ENCODE assay signal across 12 cellular contexts in genomic region chr6:146870765-146871164, GRCh38.
A peak's percentile ranks its signal among the peaks of the same experiment; 100 is the strongest.
DNase-seq lines count a peak whose midpoint lies in the region; ATAC-seq, FAIRE-seq and TF ChIP-seq lines count a peak whose summit lies in the region.
"Had no signal": no experiment of that assay in that cellular context is flagged by ENCODE, and none has a peak within 500 bp of the region (broad histone marks: within the 10 kb centered on the region; RNA-seq: fewer than 3 reads in every experiment).

No MANE protein-coding gene starts in this region.

- CTCF ChIA-PET in activated CD8-positive, alpha-beta T cell treated with anti-CD3 and anti-CD28 coated beads for 36 hours (lab: Charles Lee): no interaction called here
- CTCF ChIA-PET in activated CD8-positive, alpha-beta T cell treated with anti-CD3 and anti-CD28 coated beads, Interleukin-2, amount 10 ng/mL, durations not matched to agents 7 days and 5 days (lab: Charles Lee): no interaction called here

- H3K27me3 Mint-ChIP-seq in activated CD8-positive, alpha-beta T cell treated with anti-CD3 and anti-CD28 coated beads for 36 hours: peaks cover 7% of the 10 kb centered on the region
- H3K27me3 Mint-ChIP-seq in activated CD8-positive, alpha-beta T cell treated with anti-CD3 and anti-CD28 coated beads, Interleukin-2, amount 10 ng/mL, durations not matched to agents 7 days and 5 days (ENCODE audit: low read depth): no peaks in the 10 kb centered on the region
- H3K27me3 Mint-ChIP-seq in stimulated activated naive B cell treated with anti-CD40 and anti-IgM and Interleukin-4, amounts not matched to agents 10 μg/mL and 1 μg/mL and 100 μg/mL, for 72 hours: no peaks in the 10 kb centered on the region

- peaks cover 11% of the 10 kb centered on the region for H3K4me1 Mint-ChIP-seq in activated CD8-positive, alpha-beta T cell treated with anti-CD3 and anti-CD28 coated beads for 36 hours (ENCODE audit: low read depth)
- peaks cover 4% of the 10 kb centered on the region for H3K4me1 Mint-ChIP-seq in activated CD8-positive, alpha-beta T cell treated with anti-CD3 and anti-CD28 coated beads, Interleukin-2, amount 10 ng/mL, durations not matched to agents 7 days and 5 days (ENCODE audit: low read depth)
- peaks cover 5 to 10% of the 10 kb centered on the region in 2 donors for H3K4me1 Mint-ChIP-seq in stimulated activated naive B cell treated with anti-CD40 and anti-IgM and Interleukin-4, amounts not matched to agents 10 μg/mL and 1 μg/mL and 100 μg/mL, for 72 hours

- ATAC-seq in activated CD8-positive, alpha-beta T cell treated with anti-CD3 and anti-CD28 coated beads for 36 hours: peak; percentile 64
- ATAC-seq in activated CD8-positive, alpha-beta T cell treated with anti-CD3 and anti-CD28 coated beads, Interleukin-2, amount 10 ng/mL, durations not matched to agents 7 days and 5 days: no peak
- ATAC-seq in GM21825 (IDR thresholded peaks at IDR 0.05; ENCODE audit: unreplicated experiment) (peak; percentile 84), HG03432 (IDR thresholded peaks at IDR 0.05; ENCODE audit: unreplicated experiment) (peak; percentile 96), GM19455 (IDR thresholded peaks at IDR 0.05; ENCODE audit: unreplicated experiment) (no peak), sciatic nerve (no peak)
- peak; percentile 95 to 96 for ATAC-seq in stimulated activated naive B cell treated with anti-CD40 and anti-IgM and Interleukin-4, amounts not matched to agents 10 μg/mL and 1 μg/mL and 100 μg/mL, for 72 hours (replicated peaks)
- ATAC-seq: A549, esophagus mucosa had no signal

- intact Hi-C loops in activated CD8-positive, alpha-beta T cell treated with anti-CD3 and anti-CD28 coated beads for 36 hours (cut with micrococcal nuclease): no loop called here
- intact Hi-C loops in sciatic nerve (cut with DNase I): no loop called here

- DNase-seq in activated CD8-positive, alpha-beta T cell treated with anti-CD3 and anti-CD28 coated beads for 36 hours: no peak
- no peak for DNase-seq in activated CD8-positive, alpha-beta T cell treated with anti-CD3 and anti-CD28 coated beads, Interleukin-2, amount 10 ng/mL, durations not matched to agents 7 days and 5 days
- DNase-seq in stimulated activated naive B cell treated with anti-CD40 and anti-IgM and Interleukin-4, amounts not matched to agents 10 μg/mL and 1 μg/mL and 100 μg/mL, for 72 hours: peak; percentile 14
- no peak for DNase-seq in sciatic nerve (ENCODE audit: low spot score)
- no peak for DNase-seq in RCC 7860 (ENCODE audit: low spot score)
- DNase-seq: activated CD4-positive, CD25-positive, alpha-beta regulatory T cell had no signal

- TF ChIP-seq CTCF in activated CD8-positive, alpha-beta T cell treated with anti-CD3 and anti-CD28 coated beads for 36 hours (IDR thresholded peaks at IDR 0.05): no peak

- POLR2A ChIA-PET in activated CD8-positive, alpha-beta T cell treated with anti-CD3 and anti-CD28 coated beads for 36 hours (lab: Charles Lee): no interaction called here
- POLR2A ChIA-PET in activated CD8-positive, alpha-beta T cell treated with anti-CD3 and anti-CD28 coated beads, Interleukin-2, amount 10 ng/mL, durations not matched to agents 7 days and 5 days (lab: Charles Lee): no interaction called here

- no peaks in the 10 kb centered on the region for H3K9me3 Mint-ChIP-seq in activated CD8-positive, alpha-beta T cell treated with anti-CD3 and anti-CD28 coated beads for 36 hours
- H3K9me3 Mint-ChIP-seq in activated CD8-positive, alpha-beta T cell treated with anti-CD3 and anti-CD28 coated beads, Interleukin-2, amount 10 ng/mL, durations not matched to agents 7 days and 5 days (ENCODE audit: insufficient read depth): no peaks in the 10 kb centered on the region
- H3K9me3 Mint-ChIP-seq in stimulated activated naive B cell treated with anti-CD40 and anti-IgM and Interleukin-4, amounts not matched to agents 10 μg/mL and 1 μg/mL and 100 μg/mL, for 72 hours: no peaks in the 10 kb centered on the region
- H3K9me3 Mint-ChIP-seq: mesothelial cell of epicardium had no signal

- H3K36me3 Mint-ChIP-seq in activated CD8-positive, alpha-beta T cell treated with anti-CD3 and anti-CD28 coated beads for 36 hours (ENCODE audit: low read depth): no peaks in the 10 kb centered on the region
- H3K36me3 Mint-ChIP-seq in activated CD8-positive, alpha-beta T cell treated with anti-CD3 and anti-CD28 coated beads, Interleukin-2, amount 10 ng/mL, durations not matched to agents 7 days and 5 days (ENCODE audit: low read depth): no peaks in the 10 kb centered on the region
- no peaks in the 10 kb centered on the region for H3K36me3 Mint-ChIP-seq in stimulated activated naive B cell treated with anti-CD40 and anti-IgM and Interleukin-4, amounts not matched to agents 10 μg/mL and 1 μg/mL and 100 μg/mL, for 72 hours
- H3K36me3 Mint-ChIP-seq: mesothelial cell of epicardium had no signal

- H3K4me3 Mint-ChIP-seq in activated CD8-positive, alpha-beta T cell treated with anti-CD3 and anti-CD28 coated beads for 36 hours: no peak overlapping the region
- H3K4me3 Mint-ChIP-seq in activated CD8-positive, alpha-beta T cell treated with anti-CD3 and anti-CD28 coated beads, Interleukin-2, amount 10 ng/mL, durations not matched to agents 7 days and 5 days: no peak overlapping the region
- H3K4me3 Mint-ChIP-seq in stimulated activated naive B cell treated with anti-CD40 and anti-IgM and Interleukin-4, amounts not matched to agents 10 μg/mL and 1 μg/mL and 100 μg/mL, for 72 hours: no peak overlapping the region
- H3K4me3 Mint-ChIP-seq: mesothelial cell of epicardium had no signal

- no peak for FAIRE-seq in RCC 7860 (lab: Jason Lieb, UNC)
- FAIRE-seq: A549 had no signal

- no peak overlapping the region for H3K27ac Mint-ChIP-seq in activated CD8-positive, alpha-beta T cell treated with anti-CD3 and anti-CD28 coated beads for 36 hours
- no peak overlapping the region for H3K27ac Mint-ChIP-seq in activated CD8-positive, alpha-beta T cell treated with anti-CD3 and anti-CD28 coated beads, Interleukin-2, amount 10 ng/mL, durations not matched to agents 7 days and 5 days
- peak overlapping the region; percentile 2 for H3K27ac Mint-ChIP-seq in stimulated activated naive B cell treated with anti-CD40 and anti-IgM and Interleukin-4, amounts not matched to agents 10 μg/mL and 1 μg/mL and 100 μg/mL, for 72 hours
- H3K27ac Mint-ChIP-seq: mesothelial cell of epicardium had no signal

Comparison
In these comparisons a context has a peak if more than half of its experiments do, and no peak if none do; other contexts are left out.
1. ATAC-seq: peak in activated CD8-positive, alpha-beta T cell treated with anti-CD3 and anti-CD28 coated beads for 36 hours (single experiment), GM21825 (single experiment), HG03432 (single experiment) and stimulated activated naive B cell treated with anti-CD40 and anti-IgM and Interleukin-4, amounts not matched to agents 10 μg/mL and 1 μg/mL and 100 μg/mL, for 72 hours (2 of 2); none in activated CD8-positive, alpha-beta T cell treated with anti-CD3 and anti-CD28 coated beads, Interleukin-2, amount 10 ng/mL, durations not matched to agents 7 days and 5 days (single experiment), GM19455 (single experiment) and sciatic nerve (single experiment).